Comparison of ENCODE assay signal across 1 cellular context in genomic region chr5:40622463-40623252, GRCh38.
TF ChIP-seq lines count a peak whose summit lies in the region.

No MANE protein-coding gene starts in this region.

TF ChIP-seq in IMR-90, 13 proteins besides CTCF, POLR2A, EP300 and RAD21:
- TF ChIP-seq MAFK (IDR thresholded peaks at IDR 0.05; ENCODE audit: low read depth, low read length) = no peak
